In the genomic region with DNA sequence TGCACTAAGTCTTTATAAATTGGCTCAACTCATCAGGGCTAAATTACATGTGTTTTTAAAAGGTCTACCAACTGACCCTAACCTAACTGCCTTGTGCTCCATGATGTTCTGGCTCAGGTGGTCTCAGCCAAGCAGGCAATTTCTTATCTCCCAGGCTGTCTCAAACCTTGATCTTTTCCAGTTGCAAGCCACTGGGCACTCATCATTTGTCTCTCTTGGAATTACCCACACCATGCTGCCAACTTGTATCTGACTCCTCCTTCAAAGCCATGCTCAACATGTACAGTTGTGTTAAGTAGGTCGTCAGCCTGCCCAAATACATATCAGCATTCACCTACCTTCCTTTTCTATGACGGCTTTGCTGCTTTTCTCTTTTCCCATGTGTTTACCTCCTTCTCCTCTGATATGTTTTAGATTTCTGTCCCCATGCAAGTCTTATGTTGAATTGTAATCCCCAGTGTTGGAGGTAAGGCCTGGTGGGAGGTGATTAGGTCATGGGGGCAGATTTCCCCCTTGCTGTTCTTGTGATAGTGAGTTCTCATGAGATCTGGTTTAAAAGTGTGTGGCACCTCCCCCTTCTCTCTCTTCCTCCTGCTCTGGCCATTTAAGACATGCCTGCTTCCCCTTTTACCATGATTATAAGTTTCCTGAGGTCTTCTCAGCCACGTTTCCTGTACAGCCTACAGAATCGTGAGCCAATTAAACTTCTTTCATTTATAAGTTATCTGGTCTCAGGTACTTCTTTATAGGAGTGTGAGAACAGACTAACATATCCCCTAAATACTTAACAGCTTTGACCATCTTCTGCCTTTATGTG, we compare ENCODE assay signal across 15 cellular contexts.
A peak's percentile ranks its signal among the peaks of the same experiment; 100 is the strongest.
DNase-seq lines count a peak whose midpoint lies in the region; ATAC-seq and TF ChIP-seq lines count a peak whose summit lies in the region.
"Had no signal": no experiment of that assay in that cellular context is flagged by ENCODE, and none has a peak within 500 bp of the region (broad histone marks: within the 10 kb centered on the region; RNA-seq: fewer than 3 reads in every experiment).

No MANE protein-coding gene starts in this region.

- H3K4ac ChIP-seq in mesendoderm (ENCODE audit: low read depth, low read length) = no peak overlapping the region

- peaks cover 5% of the 10 kb centered on the region for H3K4me1 Mint-ChIP-seq in mesothelial cell of epicardium
- H3K4me1 Mint-ChIP-seq in activated naive CD8-positive, alpha-beta T cell treated with anti-CD3 and anti-CD28 coated beads for 36 hours = peaks cover 5% of the 10 kb centered on the region

- H3K9me3 Mint-ChIP-seq in mesothelial cell of epicardium = no peaks in the 10 kb centered on the region
- no peaks in the 10 kb centered on the region for H3K9me3 Mint-ChIP-seq in activated naive CD8-positive, alpha-beta T cell treated with anti-CD3 and anti-CD28 coated beads for 36 hours
- H3K9me3 Mint-ChIP-seq: IgD-negative memory B cell had no signal

- no peaks in the 10 kb centered on the region for H3K27me3 ChIP-seq in mesendoderm (ENCODE audit: insufficient read depth, low read length, poor library complexity)
- H3K27me3 ChIP-seq in Peyer's patch = no peaks in the 10 kb centered on the region
- H3K27me3 ChIP-seq: foreskin keratinocyte had no signal

- H2BK15ac ChIP-seq in mesendoderm (replicated peaks; ENCODE audit: low read depth) = no peak overlapping the region

- no peaks in the 10 kb centered on the region for H3K79me1 ChIP-seq in mesendoderm (ENCODE audit: low read length)

- ATAC-seq in GM18867 (IDR thresholded peaks at IDR 0.05; ENCODE audit: unreplicated experiment) (peak; percentile 39), HG02642 (IDR thresholded peaks at IDR 0.05; ENCODE audit: poor library complexity, unreplicated experiment) (peak; percentile 55)
- ATAC-seq: foreskin keratinocyte had no signal

- no CpG with 5 or more reads among the region's 4 CpGs for WGBS in mesendoderm (ENCODE audit: extremely low coverage, insufficient coverage, low lambda C conversion rate)

- no peak overlapping the region for H2BK120ac ChIP-seq in mesendoderm (ENCODE audit: low read depth, low read length)

- peak; percentile 25 for DNase-seq in NCI-H2227 (lab: John Stamatoyannopoulos, UW; ENCODE audit: unreplicated experiment)
- DNase-seq in mesendoderm = peak; percentile 54
- no peak for DNase-seq in mesothelial cell of epicardium (ENCODE audit: low spot score in 2 of 2, unreplicated experiment in 2 of 2)
- no peak for DNase-seq in activated naive CD8-positive, alpha-beta T cell treated with anti-CD3 and anti-CD28 coated beads for 36 hours
- DNase-seq in T-helper 1 cell = no peak
- no peak for DNase-seq in Peyer's patch
- DNase-seq: foreskin keratinocyte; stimulated activated CD4-positive, alpha-beta T cell treated with anti-CD3 and anti-CD28 coated beads, Interleukin-4, amount 100 ng/mL, for 4 hours; stimulated activated naive CD4-positive, alpha-beta T cell had no signal

- H3K36me3 Mint-ChIP-seq in mesothelial cell of epicardium = peaks cover 11% of the 10 kb centered on the region
- H3K36me3 Mint-ChIP-seq in activated naive CD8-positive, alpha-beta T cell treated with anti-CD3 and anti-CD28 coated beads for 36 hours = no peaks in the 10 kb centered on the region
- H3K36me3 Mint-ChIP-seq: CD14-positive monocyte, IgD-negative memory B cell had no signal

- no peak overlapping the region for H3K4me2 ChIP-seq in mesendoderm (ENCODE audit: low read length)

- H4K5ac ChIP-seq in mesendoderm (ENCODE audit: low read length) = no peak overlapping the region

- no peaks in the 10 kb centered on the region for H3K9me3 ChIP-seq in Peyer's patch

- H3K9ac ChIP-seq in mesendoderm (ENCODE audit: low read length) = no peak overlapping the region

- H3K27me3 Mint-ChIP-seq in mesothelial cell of epicardium (ENCODE audit: low read depth) = no peaks in the 10 kb centered on the region
- H3K27me3 Mint-ChIP-seq in activated naive CD8-positive, alpha-beta T cell treated with anti-CD3 and anti-CD28 coated beads for 36 hours = peaks cover 14% of the 10 kb centered on the region

- H2BK5ac ChIP-seq in mesendoderm (ENCODE audit: low read length) = peak overlapping the region; percentile 9

- peak overlapping the region; percentile 43 for H3K56ac ChIP-seq in mesendoderm (ENCODE audit: low read length)

- peaks cover 3% of the 10 kb centered on the region for H3K4me1 ChIP-seq in mesendoderm (ENCODE audit: control insufficient read depth, low read depth, low read length)
- H3K4me1 ChIP-seq in Peyer's patch = no peaks in the 10 kb centered on the region
- H3K4me1 ChIP-seq: foreskin keratinocyte had no signal

- H3K27ac Mint-ChIP-seq in mesothelial cell of epicardium = no peak overlapping the region
- no peak overlapping the region for H3K27ac Mint-ChIP-seq in activated naive CD8-positive, alpha-beta T cell treated with anti-CD3 and anti-CD28 coated beads for 36 hours
- H3K27ac Mint-ChIP-seq: activated naive CD8-positive, alpha-beta T cell had no signal

- TF ChIP-seq CTCF in mesothelial cell of epicardium (IDR thresholded peaks at IDR 0.05; ENCODE audit: unreplicated experiment) (no peak), Peyer's patch (IDR thresholded peaks at IDR 0.05) (no peak)

- H3K36me3 ChIP-seq in mesendoderm (ENCODE audit: control insufficient read depth, insufficient read depth, low read length) (no peaks in the 10 kb centered on the region), Peyer's patch (no peaks in the 10 kb centered on the region)

- H3K4me3 ChIP-seq in mesendoderm (ENCODE audit: low read length) (no peak overlapping the region), Peyer's patch (no peak overlapping the region)
- H3K4me3 ChIP-seq: SK-N-MC had no signal

- H2AK5ac ChIP-seq in mesendoderm (ENCODE audit: low read length) = no peak overlapping the region

- H4K8ac ChIP-seq in mesendoderm (ENCODE audit: low read depth, low read length) = no peak overlapping the region

- no peak overlapping the region for H3K4me3 Mint-ChIP-seq in mesothelial cell of epicardium
- no peak overlapping the region for H3K4me3 Mint-ChIP-seq in activated naive CD8-positive, alpha-beta T cell treated with anti-CD3 and anti-CD28 coated beads for 36 hours
- H3K4me3 Mint-ChIP-seq: activated naive CD8-positive, alpha-beta T cell had no signal

- H3K18ac ChIP-seq in mesendoderm (ENCODE audit: low read length) = no peak overlapping the region

- H3K27ac ChIP-seq in mesendoderm (ENCODE audit: low read depth, low read length) = no peak overlapping the region
- no peak overlapping the region for H3K27ac ChIP-seq in Peyer's patch
- H3K27ac ChIP-seq: foreskin keratinocyte, SK-N-MC had no signal

- no peak for TF ChIP-seq POLR2A in Peyer's patch (IDR thresholded peaks at IDR 0.05)

- no peaks in the 10 kb centered on the region for H3K79me2 ChIP-seq in mesendoderm (ENCODE audit: control insufficient read depth, insufficient read depth, low read length)

- H3K23ac ChIP-seq in mesendoderm (ENCODE audit: low read length) = no peak overlapping the region

Comparison
In these comparisons a context has a peak if more than half of its experiments do, and no peak if none do; other contexts are left out.
1. DNase-seq: peak in NCI-H2227 (single experiment) and mesendoderm (single experiment); none in mesothelial cell of epicardium (0 of 2), activated naive CD8-positive, alpha-beta T cell treated with anti-CD3 and anti-CD28 coated beads for 36 hours (single experiment), T-helper 1 cell (0 of 5) and Peyer's patch (0 of 3).